In genomic region chr1:2196901-2197638, GRCh38 we compare ENCODE assay signal across 27 cellular contexts. TPM values are rescaled to one million over a fixed set of nuclear protein-coding genes. Genes with fewer than 3 reads are reported as not detected.
DNase-seq lines count a peak whose midpoint lies in the region; ATAC-seq and TF ChIP-seq lines count a peak whose summit lies in the region.
"Had no signal": no experiment of that assay in that cellular context is flagged by ENCODE, and none has a peak within 500 bp of the region (broad histone marks: within the 10 kb centered on the region; RNA-seq: fewer than 3 reads in every experiment).

No MANE protein-coding gene starts in this region.

- no peak for ATAC-seq in left cardiac atrium
- no peak for ATAC-seq in Right ventricle myocardium superior (ENCODE audit: poor library complexity)
- no peak for ATAC-seq in upper lobe of right lung
- ATAC-seq: GM12878; GM23338; left lung; naive thymus-derived CD8-positive, alpha-beta T cell had no signal

- no peak overlapping the region for H2BK120ac ChIP-seq in mesenchymal stem cell (ENCODE audit: low read depth, low read length)

- no peak overlapping the region for H2AFZ ChIP-seq in mesenchymal stem cell (ENCODE audit: low read depth, low read length)
- H2AFZ ChIP-seq: GM23338 had no signal

- WGBS in mesenchymal stem cell = 94% methylated on average over 16 of the region's 17 CpGs

- peak overlapping the region; percentile 97; the same call in 1 of the 2 replicates for H3K27ac ChIP-seq in VCaP
- no peak overlapping the region for H3K27ac ChIP-seq in mesenchymal stem cell (ENCODE audit: low read length, poor library complexity, severe bottlenecking)
- peak overlapping the region; percentile 30 for H3K27ac ChIP-seq in upper lobe of right lung
- H3K27ac ChIP-seq: SK-N-MC had no signal

- no peak overlapping the region for H3K9ac ChIP-seq in mesenchymal stem cell (ENCODE audit: low read length)

- H3K9me3 ChIP-seq in mesenchymal stem cell (ENCODE audit: control insufficient read depth, low read length) (no peaks in the 10 kb centered on the region), upper lobe of right lung (no peaks in the 10 kb centered on the region)
- H3K9me3 ChIP-seq: left lung, uterus had no signal

- H3K79me1 ChIP-seq in mesenchymal stem cell (replicated peaks; ENCODE audit: low read length, poor library complexity, severe bottlenecking) = peaks cover 11% of the 10 kb centered on the region

- DNase-seq in left cardiac atrium (peak; percentile 20), Right ventricle myocardium superior (no peak), mesenchymal stem cell (no peak), upper lobe of right lung (no peak), AG08396 (ENCODE audit: low spot score) (no peak), GF-D8 (lab: John Stamatoyannopoulos, UW) (no peak), DMS153 (lab: John Stamatoyannopoulos, UW) (no peak)
- DNase-seq: activated CD4-positive, CD25-positive, alpha-beta regulatory T cell treated with anti-CD3 and anti-CD28 coated beads, Interleukin-2, amount 50 U/mL, for 72 hours; activated T-cell treated with anti-CD3 and anti-CD28 coated beads for 4 hours; aorta; Calu3; central memory CD4-positive, alpha-beta T cell; dorsolateral prefrontal cortex; Kasumi-1; left lung; midbrain; naive thymus-derived CD8-positive, alpha-beta T cell; NCI-H146; NCI-H2107; NCI-H774; stimulated activated CD4-positive, alpha-beta T cell treated with anti-CD3 and anti-CD28 coated beads, Interleukin-2, amount 100 ng/mL, for 48 hours; substantia nigra; uterus had no signal

- H3K27me3 ChIP-seq in mesenchymal stem cell (ENCODE audit: control insufficient read depth in 1 of 2, insufficient read depth in 1 of 2, low read length in 2 of 2) (no peaks in the 10 kb centered on the region), upper lobe of right lung (no peaks in the 10 kb centered on the region)
- H3K27me3 ChIP-seq: dorsolateral prefrontal cortex, left lung, uterus had no signal

- peak overlapping the region; percentile 14 for H4K91ac ChIP-seq in mesenchymal stem cell (ENCODE audit: low read length)

- H3K36me3 ChIP-seq in mesenchymal stem cell (ENCODE audit: control insufficient read depth in 1 of 2, insufficient read depth in 2 of 2, low read depth in 1 of 2, low read length in 2 of 2) = peaks cover 0 to 15% of the 10 kb centered on the region in 2 experiments
- no peaks in the 10 kb centered on the region for H3K36me3 ChIP-seq in upper lobe of right lung
- H3K36me3 ChIP-seq: left lung, uterus had no signal

- no peak overlapping the region for H3K4me2 ChIP-seq in mesenchymal stem cell (ENCODE audit: low read length, poor library complexity, severe bottlenecking)
- H3K4me2 ChIP-seq: GM23338 had no signal

- H2BK12ac ChIP-seq in mesenchymal stem cell (ENCODE audit: low read length in 2 of 2) = peak overlapping the region; percentile 32 to 61

- H4K8ac ChIP-seq in mesenchymal stem cell (ENCODE audit: low read length) = no peak overlapping the region

- no peak overlapping the region for H3K23ac ChIP-seq in mesenchymal stem cell (ENCODE audit: low read length in 2 of 2)

- no peak overlapping the region for H2AK5ac ChIP-seq in mesenchymal stem cell (ENCODE audit: low read length, severe bottlenecking)

- no peak for TF ChIP-seq CTCF in VCaP (conservative IDR thresholded peaks at IDR 0.05)
- TF ChIP-seq CTCF in upper lobe of right lung (IDR thresholded peaks at IDR 0.05) = no peak

- intact Hi-C loops in left cardiac atrium (cut with DNase I) = loop anchor here (5.0 to 10.0 kb wide), 2 partner anchors 118 to 120 kb away; no protein-coding TSS in a partner anchor
- intact Hi-C loops in Right ventricle myocardium superior (cut with DNase I) = no loop called here
- intact Hi-C loops in upper lobe of right lung (cut with DNase I) = loop anchor here (5.0 to 10.0 kb wide), 2 partner anchors 118 to 185 kb away; no protein-coding TSS in a partner anchor

- H3K4ac ChIP-seq in mesenchymal stem cell (ENCODE audit: low read depth in 1 of 2, low read length in 2 of 2) = no peak overlapping the region

- no peak overlapping the region for H2BK5ac ChIP-seq in mesenchymal stem cell (ENCODE audit: low read depth, low read length, poor library complexity, severe bottlenecking)

- H2BK15ac ChIP-seq in mesenchymal stem cell (ENCODE audit: low read depth, poor library complexity, severe bottlenecking) = peak overlapping the region; percentile 6

- peaks cover 39% of the 10 kb centered on the region for H3K4me1 ChIP-seq in mesenchymal stem cell (ENCODE audit: control insufficient read depth, insufficient read depth, low read depth, low read length)
- peaks cover 29% of the 10 kb centered on the region for H3K4me1 ChIP-seq in upper lobe of right lung

- H3K4me3 ChIP-seq in mesenchymal stem cell (ENCODE audit: insufficient read depth in 1 of 2, low read depth in 1 of 2, low read length in 2 of 2) (no peak overlapping the region), upper lobe of right lung (no peak overlapping the region)
- H3K4me3 ChIP-seq: dorsolateral prefrontal cortex, GM12878, GM23338, left lung, SK-N-MC, uterus had no signal

- no peak overlapping the region for H3K14ac ChIP-seq in mesenchymal stem cell (ENCODE audit: low read length in 2 of 2)

- H3K18ac ChIP-seq in mesenchymal stem cell (ENCODE audit: low read depth in 1 of 2, low read length in 2 of 2) = no peak overlapping the region

RNA-seq across cellular contexts. Expression of gene FAAP20, which starts 2.5 kb away (rescaled TPM):
- total RNA-seq in left cardiac atrium (10 to 100 TPM; 35.4 to 41.4 TPM), Right ventricle myocardium superior (38.7 TPM), upper lobe of right lung (55.3 TPM)
- 84.5 TPM for polyA plus RNA-seq in mesenchymal stem cell (2013, experiment 1 of 2)
- polyA plus RNA-seq in mesenchymal stem cell (2013, experiment 2 of 2) = 86.1 TPM

RNA-seq across cellular contexts. Expression of gene SKI, which starts 31.0 kb away (rescaled TPM):
- 10 to 100 TPM; 47.1 to 66.9 TPM for total RNA-seq in left cardiac atrium
- total RNA-seq in Right ventricle myocardium superior = 35.1 TPM
- 43.3 TPM for polyA plus RNA-seq in mesenchymal stem cell (2013, experiment 1 of 2)
- 44.2 TPM for polyA plus RNA-seq in mesenchymal stem cell (2013, experiment 2 of 2)
- total RNA-seq in upper lobe of right lung = 89.6 TPM
